ENCODE assay signal across 8 cellular contexts in the genomic region with DNA sequence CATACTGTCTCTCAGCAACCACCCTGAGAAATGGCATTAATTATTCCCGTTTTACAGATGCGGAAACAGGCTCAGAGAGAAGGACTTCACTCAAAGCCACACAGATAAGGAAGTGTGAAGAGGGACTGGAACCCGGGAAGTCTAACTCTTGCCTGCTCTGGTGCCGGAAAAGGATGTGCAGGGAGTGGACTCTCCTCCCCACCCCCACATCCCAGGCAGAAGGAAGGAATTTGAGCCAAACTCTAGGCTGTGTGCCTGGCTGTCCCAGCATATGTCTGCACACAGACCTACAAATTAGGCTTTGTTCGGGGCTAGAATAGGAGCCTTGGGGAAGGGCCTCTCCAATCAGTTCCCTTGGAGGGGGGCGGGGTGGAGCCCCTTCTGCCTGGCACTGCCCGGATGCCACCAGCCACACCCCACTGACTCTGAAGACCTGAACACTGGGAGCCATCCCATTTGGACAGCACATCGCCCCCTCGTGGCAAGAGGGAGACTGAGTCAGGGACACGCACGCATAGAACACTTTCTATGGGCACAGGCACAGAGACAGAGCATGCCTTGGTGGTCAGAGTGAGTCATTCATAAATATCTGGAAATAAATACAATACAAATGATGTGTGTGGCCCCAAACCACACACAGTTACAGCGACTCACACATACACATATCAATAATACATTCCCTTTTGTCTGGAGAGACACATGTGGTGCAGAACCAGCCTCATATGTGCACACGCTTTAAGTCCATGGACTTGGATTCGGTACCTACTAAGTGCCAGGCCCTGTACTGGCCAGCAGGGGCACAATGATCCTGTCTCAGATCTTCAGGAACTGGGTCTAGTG. TPM values are rescaled to one million over a fixed set of nuclear protein-coding genes. Genes with fewer than 3 reads are reported as not detected.
DNase-seq lines count a peak whose midpoint lies in the region; ATAC-seq and TF ChIP-seq lines count a peak whose summit lies in the region.

No MANE protein-coding gene starts in this region.

- ATAC-seq in GM21367 (IDR thresholded peaks at IDR 0.05; ENCODE audit: unreplicated experiment) (peak; percentile 76), IMR-90 (ENCODE audit: low read depth) (peak; percentile 81)
- ATAC-seq in activated T-cell treated with anti-CD3 and anti-CD28 coated beads, Interleukin-2, amount 50 U/mL, for 72 hours (replicated peaks in 1 of 2) = peak; percentile 84 to 86

- H3K9me3 Mint-ChIP-seq in Calu3 (ENCODE audit: low read depth, unreplicated experiment) = no peaks in the 10 kb centered on the region
- no peaks in the 10 kb centered on the region for H3K9me3 Mint-ChIP-seq in activated T-cell treated with anti-CD3 and anti-CD28 coated beads, Interleukin-2, amount 50 U/mL, for 72 hours

- peak overlapping the region; percentile 55 for H4K91ac ChIP-seq in IMR-90 (ENCODE audit: insufficient read depth, low read depth, low read length)
- H4K91ac ChIP-seq in neuronal stem cell (ENCODE audit: low read depth, low read length, poor library complexity) = no peak overlapping the region

- H3K4me2 ChIP-seq in IMR-90 (ENCODE audit: low read depth, low read length) (peak overlapping the region; percentile 59), neuronal stem cell (ENCODE audit: insufficient read depth, low read length, poor library complexity, severe bottlenecking) (no peak overlapping the region)

- H4K8ac ChIP-seq in IMR-90 (ENCODE audit: low read depth in 2 of 2, low read length in 2 of 2) (peak overlapping the region; percentile 62 to 65), neuronal stem cell (ENCODE audit: low read depth, low read length) (no peak overlapping the region)

- BruUV-seq in Calu3 (replicated peaks; lab: Mats Ljungman, UMichigan) (no TSS peak), IMR-90 (replicated peaks; lab: Mats Ljungman, UMichigan) (no TSS peak)

- dilution Hi-C loops in IMR-90 (cut with HindIII; ENCODE audit: low sequenced_read_pairs, unreplicated experiment) = no loop called here

- H3K4me3 ChIP-seq in IMR-90 (ENCODE audit: insufficient read depth, low read depth, low read length) = no peak overlapping the region; the same call in 1 of the 2 replicates
- no peak overlapping the region for H3K4me3 ChIP-seq in neuronal stem cell (ENCODE audit: low read length in 2 of 2)

- H2BK5ac ChIP-seq in IMR-90 (ENCODE audit: low read depth, low read length, poor library complexity, severe bottlenecking) (peak overlapping the region; percentile 72), neuronal stem cell (ENCODE audit: low read length) (no peak overlapping the region)

- peaks cover 10% of the 10 kb centered on the region; the same call in 1 of the 2 replicates for H4K20me1 ChIP-seq in IMR-90 (ENCODE audit: insufficient read depth, low read length)

- H3K4ac ChIP-seq in IMR-90 (ENCODE audit: low read depth, low read length) = peak overlapping the region; percentile 56
- H3K4ac ChIP-seq in neuronal stem cell (ENCODE audit: low read length) = no peak overlapping the region

- no peak overlapping the region for H2BK12ac ChIP-seq in neuronal stem cell (ENCODE audit: low read length)

- H3K36me3 ChIP-seq in IMR-90 (ENCODE audit: control insufficient read depth, insufficient read depth, low read length) (no peaks in the 10 kb centered on the region), neuronal stem cell (replicated peaks in 1 of 2; ENCODE audit: control insufficient read depth in 2 of 2, insufficient read depth in 2 of 2, low read length in 2 of 2) (peaks cover 0 to 2% of the 10 kb centered on the region in 2 donors)

- peaks cover 34% of the 10 kb centered on the region for H3K27me3 Mint-ChIP-seq in Calu3 (ENCODE audit: unreplicated experiment)
- H3K27me3 Mint-ChIP-seq in activated T-cell treated with anti-CD3 and anti-CD28 coated beads, Interleukin-2, amount 50 U/mL, for 72 hours (ENCODE audit: low read depth) = peaks cover 25% of the 10 kb centered on the region

- H3K56ac ChIP-seq in IMR-90 (ENCODE audit: extremely low read depth, insufficient read depth, low read length) = peak overlapping the region; percentile 71; the same call in 1 of the 2 replicates

- H3K27ac Mint-ChIP-seq in Calu3 (ENCODE audit: unreplicated experiment) = peak overlapping the region; percentile 66
- no peak overlapping the region for H3K27ac Mint-ChIP-seq in activated T-cell treated with anti-CD3 and anti-CD28 coated beads, Interleukin-2, amount 50 U/mL, for 72 hours

- peak overlapping the region; percentile 94 for H2AK9ac ChIP-seq in IMR-90 (replicated peaks; ENCODE audit: low read depth, low read length, poor library complexity)

- peak overlapping the region; percentile 89 for H2AFZ ChIP-seq in IMR-90 (replicated peaks; ENCODE audit: low read length, poor library complexity)
- H2AFZ ChIP-seq in neuronal stem cell (ENCODE audit: low read length) = no peak overlapping the region

- H3K4me3 Mint-ChIP-seq in Calu3 (ENCODE audit: low read depth, unreplicated experiment) = no peak overlapping the region
- H3K4me3 Mint-ChIP-seq in activated T-cell treated with anti-CD3 and anti-CD28 coated beads, Interleukin-2, amount 50 U/mL, for 72 hours = peak overlapping the region; percentile 24 to 35

- H2AK5ac ChIP-seq in IMR-90 (ENCODE audit: low read depth, low read length) = peak overlapping the region; percentile 66
- no peak overlapping the region for H2AK5ac ChIP-seq in neuronal stem cell (ENCODE audit: low read depth, low read length)

- peak overlapping the region; percentile 18; the same call in 2 of the 3 replicates for H2BK15ac ChIP-seq in IMR-90 (ENCODE audit: low read depth, low read length)
- no peak overlapping the region for H2BK15ac ChIP-seq in neuronal stem cell (ENCODE audit: low read length)

- WGBS in IMR-90 (ENCODE audit: extremely low coverage in 2 of 2, insufficient read length in 1 of 2), 2 experiments = 17% methylated on average over 1 of the region's 14 CpGs; no CpG with 5 or more reads in 1 of the 2 experiments
- no CpG with 5 or more reads among the region's 14 CpGs for WGBS in neuronal stem cell (ENCODE audit: extremely low coverage in 2 of 2, insufficient read length in 2 of 2, insufficient replicate concordance in 1 of 2), 2 donors

- TF ChIP-seq CTCF in Calu3 (IDR thresholded peaks at IDR 0.05; ENCODE audit: unreplicated experiment) = peak; percentile 61
- peak; percentile 90 for TF ChIP-seq CTCF in IMR-90 (conservative IDR thresholded peaks at IDR 0.05; ENCODE audit: low read depth, low read length)

- peak overlapping the region; percentile 22 for H3K27ac ChIP-seq in IMR-90 (ENCODE audit: insufficient read depth, low read length)
- no peak overlapping the region for H3K27ac ChIP-seq in neuronal stem cell (replicated peaks; ENCODE audit: low read length)

- CTCF ChIA-PET in Calu3 (lab: Charles Lee) = interaction anchor here (1.6 kb wide), 1 partner anchor 15 kb away, joined by 8 read pairs; no protein-coding TSS in a partner anchor
- CTCF ChIA-PET in IMR-90 (lab: Yijun Ruan, JAX) = interaction anchor here (1.5 to 2.0 kb wide), 3 partner anchors 11 to 15 kb away, joined by 5 to 13 read pairs (median 10); a partner anchor contains a TSS

- peak overlapping the region; percentile 51 for H2BK20ac ChIP-seq in IMR-90 (ENCODE audit: low read depth, low read length)

- H3K9me3 ChIP-seq in IMR-90 (ENCODE audit: control insufficient read depth, insufficient read depth, low read length) = no peaks in the 10 kb centered on the region
- peaks cover 0 to 2% of the 10 kb centered on the region in 2 donors for H3K9me3 ChIP-seq in neuronal stem cell (replicated peaks in 1 of 2; ENCODE audit: control insufficient read depth in 2 of 2, insufficient read depth in 1 of 2, low read depth in 1 of 2, low read length in 2 of 2)

- peak overlapping the region; percentile 19; the same call in 1 of the 2 replicates for H4K5ac ChIP-seq in IMR-90 (ENCODE audit: low read depth, low read length)

- H3K18ac ChIP-seq in IMR-90 (ENCODE audit: low read depth, low read length) = peak overlapping the region; percentile 25; the same call in 1 of the 2 replicates
- H3K18ac ChIP-seq in neuronal stem cell (ENCODE audit: low read length) = no peak overlapping the region

- peaks cover 3 to 21% of the 10 kb centered on the region in 2 experiments; a peak in 2 of 4 replicates for H3K79me1 ChIP-seq in IMR-90 (ENCODE audit: low read depth in 1 of 2, low read length in 2 of 2)
- peaks cover 2% of the 10 kb centered on the region for H3K79me1 ChIP-seq in neuronal stem cell (ENCODE audit: low read depth, low read length)

- peaks cover 10% of the 10 kb centered on the region for H3K4me1 Mint-ChIP-seq in Calu3 (ENCODE audit: low read depth, unreplicated experiment)
- H3K4me1 Mint-ChIP-seq in activated T-cell treated with anti-CD3 and anti-CD28 coated beads, Interleukin-2, amount 50 U/mL, for 72 hours (ENCODE audit: low read depth) = peaks cover 27% of the 10 kb centered on the region

- H3K9ac ChIP-seq in IMR-90 (ENCODE audit: low read depth, low read length) (no peak overlapping the region; the same call in 1 of the 2 replicates), neuronal stem cell (ENCODE audit: low read depth, low read length, poor library complexity) (no peak overlapping the region)

- H3K14ac ChIP-seq in IMR-90 (replicated peaks; ENCODE audit: low read depth, low read length) (peak overlapping the region; percentile 25), neuronal stem cell (ENCODE audit: low read length) (no peak overlapping the region)

- intact Hi-C loops in Calu3 (cut with micrococcal nuclease; ENCODE audit: unreplicated experiment) = loop anchor here (2.0 to 5.0 kb wide), 2 partner anchors 16 to 45 kb away; a partner anchor contains a TSS
- intact Hi-C loops in IMR-90 (cut with micrococcal nuclease) = loop anchor here (1.0 to 10.0 kb wide), 3 partner anchors 14 to 448 kb away; no protein-coding TSS in a partner anchor

- peak; percentile 70 for TF ChIP-seq RAD21 in IMR-90 (IDR thresholded peaks at IDR 0.05; ENCODE audit: low read length)

- peaks cover 23% of the 10 kb centered on the region for H3K9me1 ChIP-seq in IMR-90 (ENCODE audit: insufficient read depth, low read length)

- H3K23ac ChIP-seq in IMR-90 (ENCODE audit: low read depth, low read length) (peak overlapping the region; percentile 6; the same call in 1 of the 2 replicates), neuronal stem cell (ENCODE audit: low read depth, low read length, poor library complexity) (no peak overlapping the region)

- H3K36me3 Mint-ChIP-seq in Calu3 (ENCODE audit: insufficient read depth, unreplicated experiment) = no peaks in the 10 kb centered on the region
- H3K36me3 Mint-ChIP-seq in activated T-cell treated with anti-CD3 and anti-CD28 coated beads, Interleukin-2, amount 50 U/mL, for 72 hours (ENCODE audit: insufficient read depth in 2 of 2) = no peaks in the 10 kb centered on the region

- POLR2A ChIA-PET in IMR-90 (lab: Charles Lee; ENCODE audit: unreplicated experiment) = no interaction called here

- DNase-seq in Calu3 (peak; percentile 84), IMR-90 (peak; percentile 95), fibroblast of peridontal ligament (ENCODE audit: extremely low read depth) (peak; percentile 91), neuronal stem cell (ENCODE audit: low spot score) (peak; percentile 77), superior temporal gyrus (ENCODE audit: extremely low spot score) (peak; percentile 98)
- DNase-seq in activated T-cell treated with anti-CD3 and anti-CD28 coated beads, Interleukin-2, amount 50 U/mL, for 72 hours = peak; percentile 81 to 83

- TF ChIP-seq POLR2A in IMR-90 (IDR thresholded peaks at IDR 0.05; ENCODE audit: low read depth, low read length) = no peak

- no peaks in the 10 kb centered on the region for H3K27me3 ChIP-seq in IMR-90 (ENCODE audit: control insufficient read depth, insufficient read depth, low read length)
- peaks cover 2 to 32% (median 17%) of the 10 kb centered on the region in 3 experiments for H3K27me3 ChIP-seq in neuronal stem cell (ENCODE audit: control insufficient read depth in 3 of 3, insufficient read depth in 3 of 3, low read depth in 1 of 3, low read length in 3 of 3)

- in situ Hi-C loops in IMR-90 (cut with MboI; ENCODE audit: low sequenced_read_pairs) = no loop called here

- peak overlapping the region; percentile 41 for H2BK120ac ChIP-seq in IMR-90 (ENCODE audit: low read depth, low read length)
- H2BK120ac ChIP-seq in neuronal stem cell (ENCODE audit: low read depth, low read length) = no peak overlapping the region

- peaks cover 33% of the 10 kb centered on the region for H3K4me1 ChIP-seq in IMR-90 (ENCODE audit: control insufficient read depth, insufficient read depth, low read length)
- peaks cover 7 to 21% of the 10 kb centered on the region in 2 donors for H3K4me1 ChIP-seq in neuronal stem cell (ENCODE audit: control insufficient read depth in 2 of 2, insufficient read depth in 1 of 2, low read depth in 1 of 2, low read length in 2 of 2)

RNA-seq across cellular contexts. Expression of a gene that starts 13.1 kb away (rescaled TPM):
- 23.7 TPM in 2 replicates for total RNA-seq in Calu3 (2022)
- 17.8 and 19.2 TPM in 2 replicates for total RNA-seq in IMR-90 (2012; rRNA removed)
- polyA plus RNA-seq in IMR-90 (2012; rRNA removed) = 101 and 108 TPM in 2 replicates
- polyA plus RNA-seq in IMR-90 (2012; cell fraction: cytosol; rRNA removed) = 62.9 and 107 TPM in 2 replicates
- polyA plus RNA-seq in IMR-90 (2012; cell fraction: nucleus; rRNA removed; ENCODE audit: low replicate concordance) = 135 and 272 TPM in 2 replicates
- polyA plus RNA-seq in PFSK-1 (2012; ENCODE audit: insufficient read length, low read depth) = 125 TPM
- total RNA-seq in activated T-cell treated with anti-CD3 and anti-CD28 coated beads, Interleukin-2, amount 50 U/mL, for 72 hours = 10 to 100 TPM; 12.0 to 14.1 TPM
- 75.1 TPM for polyA plus RNA-seq in neuronal stem cell (2013, experiment 1 of 2)
- polyA plus RNA-seq in neuronal stem cell (2013, experiment 2 of 2) = 76.2 TPM

RNA-seq across cellular contexts. Expression of a gene that starts 18.2 kb away (rescaled TPM):
- 1.2 and 1.3 TPM in 2 replicates for total RNA-seq in Calu3 (2022)
- total RNA-seq in IMR-90 (2012; rRNA removed) = 0.83 and 0.90 TPM in 2 replicates
- polyA plus RNA-seq in IMR-90 (2012; rRNA removed) = 1.5 and 1.8 TPM in 2 replicates
- polyA plus RNA-seq in IMR-90 (2012; cell fraction: cytosol; rRNA removed) = 0.97 and 2.0 TPM in 2 replicates
- 6.5 and 8.7 TPM in 2 replicates for polyA plus RNA-seq in IMR-90 (2012; cell fraction: nucleus; rRNA removed; ENCODE audit: low replicate concordance)
- 0.58 TPM for polyA plus RNA-seq in PFSK-1 (2012; ENCODE audit: insufficient read length, low read depth)
- under 1 TPM; 0.12 to 0.44 TPM for total RNA-seq in activated T-cell treated with anti-CD3 and anti-CD28 coated beads, Interleukin-2, amount 50 U/mL, for 72 hours
- polyA plus RNA-seq in neuronal stem cell (2013, experiment 1 of 2) = 0.29 TPM
- 0.33 TPM for polyA plus RNA-seq in neuronal stem cell (2013, experiment 2 of 2)

RNA-seq across cellular contexts. Expression of a gene that starts 18.3 kb away (rescaled TPM):
- total RNA-seq in Calu3 (2022) = 27.5 and 37.7 TPM in 2 replicates
- total RNA-seq in IMR-90 (2012; rRNA removed) = 53.3 and 64.7 TPM in 2 replicates
- polyA plus RNA-seq in IMR-90 (2012; rRNA removed) = 67.6 and 77.2 TPM in 2 replicates
- 36.7 and 46.7 TPM in 2 replicates for polyA plus RNA-seq in IMR-90 (2012; cell fraction: cytosol; rRNA removed)
- polyA plus RNA-seq in IMR-90 (2012; cell fraction: nucleus; rRNA removed; ENCODE audit: low replicate concordance) = 417 and 427 TPM in 2 replicates
- polyA plus RNA-seq in PFSK-1 (2012; ENCODE audit: insufficient read length, low read depth) = 19.3 TPM
- 10 to 100 TPM; 23.5 to 24.2 TPM for total RNA-seq in activated T-cell treated with anti-CD3 and anti-CD28 coated beads, Interleukin-2, amount 50 U/mL, for 72 hours
- 0.06 TPM for polyA plus RNA-seq in neuronal stem cell (2013, experiment 1 of 2)
- polyA plus RNA-seq in neuronal stem cell (2013, experiment 2 of 2) = 0.11 TPM

RNA-seq across cellular contexts. Expression of a gene that starts 25.4 kb away (rescaled TPM):
- total RNA-seq in Calu3 (2022) = 13.8 and 14.7 TPM in 2 replicates
- 8.8 and 8.9 TPM in 2 replicates for total RNA-seq in IMR-90 (2012; rRNA removed)
- polyA plus RNA-seq in IMR-90 (2012; rRNA removed) = 7.5 and 7.7 TPM in 2 replicates
- 3.0 and 6.6 TPM in 2 replicates for polyA plus RNA-seq in IMR-90 (2012; cell fraction: cytosol; rRNA removed)
- polyA plus RNA-seq in IMR-90 (2012; cell fraction: nucleus; rRNA removed; ENCODE audit: low replicate concordance) = 2.6 and 5.5 TPM in 2 replicates
- 23.6 TPM for polyA plus RNA-seq in PFSK-1 (2012; ENCODE audit: insufficient read length, low read depth)
- 10 to 100 TPM; 12.0 to 12.3 TPM for total RNA-seq in activated T-cell treated with anti-CD3 and anti-CD28 coated beads, Interleukin-2, amount 50 U/mL, for 72 hours
- polyA plus RNA-seq in neuronal stem cell (2013, experiment 1 of 2) = 7.5 TPM
- 7.0 TPM for polyA plus RNA-seq in neuronal stem cell (2013, experiment 2 of 2)

RNA-seq across cellular contexts. Expression of a gene that starts 25.4 kb away (rescaled TPM):
- total RNA-seq in Calu3 (2022) (42.7 and 44.7 TPM in 2 replicates), IMR-90 (2012; rRNA removed) (56.4 and 61.3 TPM in 2 replicates)
- polyA plus RNA-seq in IMR-90 (2012; rRNA removed) = 142 and 184 TPM in 2 replicates
- 193 and 243 TPM in 2 replicates for polyA plus RNA-seq in IMR-90 (2012; cell fraction: cytosol; rRNA removed)
- 68.3 and 147 TPM in 2 replicates for polyA plus RNA-seq in IMR-90 (2012; cell fraction: nucleus; rRNA removed; ENCODE audit: low replicate concordance)
- polyA plus RNA-seq in PFSK-1 (2012; ENCODE audit: insufficient read length, low read depth) = 146 TPM
- total RNA-seq in activated T-cell treated with anti-CD3 and anti-CD28 coated beads, Interleukin-2, amount 50 U/mL, for 72 hours = 10 to 100 TPM; 38.2 to 41.7 TPM
- 72.6 TPM for polyA plus RNA-seq in neuronal stem cell (2013, experiment 1 of 2)
- 69.4 TPM for polyA plus RNA-seq in neuronal stem cell (2013, experiment 2 of 2)
